In genomic region chr11:57205046-57205671, GRCh38 we compare ENCODE assay signal across 12 cellular contexts. TPM values are rescaled to one million over a fixed set of nuclear protein-coding genes. Genes with fewer than 3 reads are reported as not detected.
DNase-seq lines count a peak whose midpoint lies in the region; ATAC-seq and TF ChIP-seq lines count a peak whose summit lies in the region.
"Had no signal": no experiment of that assay in that cellular context is flagged by ENCODE, and none has a peak within 500 bp of the region (broad histone marks: within the 10 kb centered on the region; RNA-seq: fewer than 3 reads in every experiment).

No MANE protein-coding gene starts in this region.

- peaks cover 44% of the 10 kb centered on the region for H3K4me1 Mint-ChIP-seq in brain
- H3K4me1 Mint-ChIP-seq: stimulated activated naive CD8-positive, alpha-beta T cell treated with anti-CD3 and anti-CD28 coated beads, Interleukin-15, amount 100 ng/mL, for 72 hours had no signal

- intact Hi-C loops in right cardiac atrium (cut with DNase I) (loop anchor here in 1 of 4 donors (5.0 kb wide), 1 partner anchor 42 kb away; no protein-coding TSS in a partner anchor), sciatic nerve (cut with DNase I) (no loop called here), posterior cingulate gyrus (cut with DNase I) (no loop called here)

- ATAC-seq in right cardiac atrium (peak; percentile 53 to 54), sciatic nerve (peak; percentile 7), HG03097 (IDR thresholded peaks at IDR 0.05; ENCODE audit: low FRiP score, unreplicated experiment) (no peak)
- ATAC-seq: stimulated activated naive CD8-positive, alpha-beta T cell treated with anti-CD3 and anti-CD28 coated beads, Interleukin-15, amount 100 ng/mL, for 72 hours had no signal

- no peaks in the 10 kb centered on the region for H3K27me3 Mint-ChIP-seq in brain

- H3K4me3 Mint-ChIP-seq in brain, result no peak overlapping the region
- H3K4me3 Mint-ChIP-seq: stimulated activated naive CD8-positive, alpha-beta T cell treated with anti-CD3 and anti-CD28 coated beads, Interleukin-15, amount 100 ng/mL, for 72 hours had no signal

- H3K9me3 ChIP-seq in right cardiac atrium (ENCODE audit: control insufficient read depth, low read length), result no peaks in the 10 kb centered on the region

- peak overlapping the region in 4 of 5 experiments; percentile 8 to 72 (median 20) for H3K27ac Mint-ChIP-seq in brain
- H3K27ac Mint-ChIP-seq: stimulated activated naive CD8-positive, alpha-beta T cell treated with anti-CD3 and anti-CD28 coated beads, Interleukin-15, amount 100 ng/mL, for 72 hours had no signal

- no peaks in the 10 kb centered on the region for H3K9me3 Mint-ChIP-seq in brain
- H3K9me3 Mint-ChIP-seq: stimulated activated naive CD8-positive, alpha-beta T cell treated with anti-CD3 and anti-CD28 coated beads, Interleukin-15, amount 100 ng/mL, for 72 hours had no signal

- peaks cover 16% of the 10 kb centered on the region for H3K4me1 ChIP-seq in right cardiac atrium (ENCODE audit: control insufficient read depth, insufficient read depth, low read length)

- TF ChIP-seq CTCF in HFF-Myc (IDR thresholded peaks at IDR 0.05; ENCODE audit: low read depth, low read length, missing control alignments), result peak; percentile 13
- no peak for TF ChIP-seq CTCF in brain (conservative IDR thresholded peaks at IDR 0.05)

- H3K4me3 ChIP-seq in HFF-Myc (replicated peaks; ENCODE audit: low read depth, low read length) (no peak overlapping the region), right cardiac atrium (ENCODE audit: low read length) (no peak overlapping the region)

- no peaks in the 10 kb centered on the region for H3K27me3 ChIP-seq in right cardiac atrium (ENCODE audit: control insufficient read depth, insufficient read depth)

- no peak for DNase-seq in HFF-Myc (ENCODE audit: extremely low read depth, low read depth)
- DNase-seq in right cardiac atrium, result peak; percentile 49 to 80 (median 70)
- DNase-seq in sciatic nerve (ENCODE audit: low spot score), result no peak
- DNase-seq in NAMALWA (ENCODE audit: low spot score), result no peak
- no peak for DNase-seq in posterior cingulate gyrus
- no peak for DNase-seq in NCI-H1417 treated with DMSO at 0.1 percent for 48 hours (lab: John Stamatoyannopoulos, UW)
- DNase-seq: activated T-cell treated with anti-CD3 and anti-CD28 coated beads, Interleukin-2, amount 50 U/mL, for 1 hour; effector memory CD4-positive, alpha-beta T cell; Kasumi-1; stimulated activated naive CD8-positive, alpha-beta T cell treated with anti-CD3 and anti-CD28 coated beads, Interleukin-15, amount 100 ng/mL, for 72 hours had no signal

- 20% methylated on average over 3 of the region's 3 CpGs for WGBS in right cardiac atrium

- no peak overlapping the region for H3K27ac ChIP-seq in right cardiac atrium (ENCODE audit: low read length)

- H3K36me3 Mint-ChIP-seq in brain, result no peaks in the 10 kb centered on the region

RNA-seq across cellular contexts. Expression of gene LRRC55, which starts 23.4 kb away (rescaled TPM):
- 0.97 TPM for polyA plus RNA-seq in brain (ENCODE audit: insufficient read depth, low read depth, low replicate concordance)
- total RNA-seq in right cardiac atrium, result under 1 TPM in 3 of 4 donors, not detected in 1; 0.08 to 0.09 (median 0.09) TPM
- 0.02 TPM for polyA plus RNA-seq in right cardiac atrium
- total RNA-seq in sciatic nerve, result not detected

RNA-seq across cellular contexts. Expression of gene APLNR, which starts 31.9 kb away (rescaled TPM):
- polyA plus RNA-seq in brain (ENCODE audit: insufficient read depth, low read depth, low replicate concordance) (47.9 TPM), right cardiac atrium (2.2 TPM)
- total RNA-seq in right cardiac atrium (10 to 100 TPM; 15.6 to 26.4 (median 17.9) TPM), sciatic nerve (12.7 TPM)

Comparison
In these comparisons a context has a peak if more than half of its experiments do, and no peak if none do; other contexts are left out.
1. DNase-seq: peak in right cardiac atrium (3 of 3); none in HFF-Myc (single experiment), sciatic nerve (single experiment), NAMALWA (single experiment), posterior cingulate gyrus (0 of 10) and NCI-H1417 treated with DMSO at 0.1 percent for 48 hours (single experiment).